ENCODE assay signal across 11 cellular contexts in genomic region chr10:116748041-116748440, GRCh38. TPM values are rescaled to one million over a fixed set of nuclear protein-coding genes. Genes with fewer than 3 reads are reported as not detected.
DNase-seq lines count a peak whose midpoint lies in the region; ATAC-seq and TF ChIP-seq lines count a peak whose summit lies in the region.
"Had no signal": no experiment of that assay in that cellular context is flagged by ENCODE, and none has a peak within 500 bp of the region (broad histone marks: within the 10 kb centered on the region; RNA-seq: fewer than 3 reads in every experiment).

No MANE protein-coding gene starts in this region.

- H3K4me2 ChIP-seq in hepatocyte: no peak overlapping the region

- H3K27ac ChIP-seq in hepatocyte: peak overlapping the region; percentile 38
- H3K27ac ChIP-seq: WERI-Rb-1 had no signal

- no peak for ATAC-seq in activated T-cell treated with anti-CD3 and anti-CD28 coated beads, Interleukin-2, amount 50 U/mL, for 4 hours
- ATAC-seq in activated T-cell treated with anti-CD3 and anti-CD28 coated beads, Interleukin-2, amount 50 U/mL, for 72 hours (replicated peaks in 1 of 2): no peak
- no peak for ATAC-seq in HG03135 (IDR thresholded peaks at IDR 0.05; ENCODE audit: unreplicated experiment)

- peak overlapping the region; percentile 36 for H3K27ac Mint-ChIP-seq in type B pancreatic cell
- no peak overlapping the region for H3K27ac Mint-ChIP-seq in activated T-cell treated with anti-CD3 and anti-CD28 coated beads, Interleukin-2, amount 50 U/mL, for 72 hours
- H3K27ac Mint-ChIP-seq: activated naive CD4-positive, alpha-beta T cell treated with anti-CD3 and anti-CD28 coated beads, Interleukin-2, amount 50 U/mL, for 24 hours; stimulated activated naive CD8-positive, alpha-beta T cell treated with anti-CD3 and anti-CD28 coated beads, Interleukin-15, Interleukin-2, amounts not matched to agents 100 ng/mL and 50 ng/mL, for 24 hours had no signal

- no peak overlapping the region for H3K4me3 Mint-ChIP-seq in type B pancreatic cell
- no peak overlapping the region for H3K4me3 Mint-ChIP-seq in activated T-cell treated with anti-CD3 and anti-CD28 coated beads, Interleukin-2, amount 50 U/mL, for 4 hours
- no peak overlapping the region for H3K4me3 Mint-ChIP-seq in activated T-cell treated with anti-CD3 and anti-CD28 coated beads, Interleukin-2, amount 50 U/mL, for 72 hours
- H3K4me3 Mint-ChIP-seq: activated naive CD4-positive, alpha-beta T cell treated with anti-CD3 and anti-CD28 coated beads, Interleukin-2, amount 50 U/mL, for 24 hours; neural crest cell; stimulated activated naive CD8-positive, alpha-beta T cell treated with anti-CD3 and anti-CD28 coated beads, Interleukin-15, Interleukin-2, amounts not matched to agents 100 ng/mL and 50 ng/mL, for 24 hours had no signal

- no peaks in the 10 kb centered on the region for H3K9me3 Mint-ChIP-seq in type B pancreatic cell
- no peaks in the 10 kb centered on the region for H3K9me3 Mint-ChIP-seq in activated T-cell treated with anti-CD3 and anti-CD28 coated beads, Interleukin-2, amount 50 U/mL, for 4 hours
- H3K9me3 Mint-ChIP-seq in activated T-cell treated with anti-CD3 and anti-CD28 coated beads, Interleukin-2, amount 50 U/mL, for 72 hours: peaks cover 0 to 2% of the 10 kb centered on the region in 2 donors
- H3K9me3 Mint-ChIP-seq: activated naive CD4-positive, alpha-beta T cell treated with anti-CD3 and anti-CD28 coated beads, Interleukin-2, amount 50 U/mL, for 24 hours; stimulated activated naive CD8-positive, alpha-beta T cell treated with anti-CD3 and anti-CD28 coated beads, Interleukin-15, Interleukin-2, amounts not matched to agents 100 ng/mL and 50 ng/mL, for 24 hours had no signal

- peak; percentile 78 for DNase-seq in HPDE6-E6E7 (ENCODE audit: extremely low spot score)
- DNase-seq in astrocyte of the hippocampus (ENCODE audit: low read depth, low spot score): peak; percentile 44
- DNase-seq in hepatocyte (ENCODE audit: low spot score): peak; percentile 52
- DNase-seq in type B pancreatic cell (ENCODE audit: extremely low spot score, unreplicated experiment): no peak
- no peak for DNase-seq in activated T-cell treated with anti-CD3 and anti-CD28 coated beads, Interleukin-2, amount 50 U/mL, for 4 hours
- no peak for DNase-seq in activated T-cell treated with anti-CD3 and anti-CD28 coated beads, Interleukin-2, amount 50 U/mL, for 72 hours
- DNase-seq: WERI-Rb-1 had no signal

- no peaks in the 10 kb centered on the region for H3K9me2 ChIP-seq in hepatocyte (replicated peaks; ENCODE audit: insufficient read depth)

- no peaks in the 10 kb centered on the region for H3K36me3 Mint-ChIP-seq in type B pancreatic cell
- no peaks in the 10 kb centered on the region for H3K36me3 Mint-ChIP-seq in activated T-cell treated with anti-CD3 and anti-CD28 coated beads, Interleukin-2, amount 50 U/mL, for 4 hours (ENCODE audit: insufficient read depth)
- H3K36me3 Mint-ChIP-seq in activated T-cell treated with anti-CD3 and anti-CD28 coated beads, Interleukin-2, amount 50 U/mL, for 72 hours (ENCODE audit: insufficient read depth in 2 of 2): no peaks in the 10 kb centered on the region
- H3K36me3 Mint-ChIP-seq: activated naive CD4-positive, alpha-beta T cell treated with anti-CD3 and anti-CD28 coated beads, Interleukin-2, amount 50 U/mL, for 24 hours had no signal

- no peaks in the 10 kb centered on the region for H4K20me1 ChIP-seq in hepatocyte (ENCODE audit: insufficient read depth, poor library complexity, severe bottlenecking)

- peaks cover 3% of the 10 kb centered on the region for H3K27me3 ChIP-seq in hepatocyte

- H3K4me1 Mint-ChIP-seq in type B pancreatic cell (ENCODE audit: unreplicated experiment): peaks cover 11% of the 10 kb centered on the region
- peaks cover 1% of the 10 kb centered on the region for H3K4me1 Mint-ChIP-seq in activated T-cell treated with anti-CD3 and anti-CD28 coated beads, Interleukin-2, amount 50 U/mL, for 4 hours (ENCODE audit: low read depth)
- no peaks in the 10 kb centered on the region for H3K4me1 Mint-ChIP-seq in activated T-cell treated with anti-CD3 and anti-CD28 coated beads, Interleukin-2, amount 50 U/mL, for 72 hours (ENCODE audit: low read depth)
- H3K4me1 Mint-ChIP-seq: activated naive CD4-positive, alpha-beta T cell treated with anti-CD3 and anti-CD28 coated beads, Interleukin-2, amount 50 U/mL, for 24 hours had no signal

- peaks cover 43% of the 10 kb centered on the region for H3K27me3 Mint-ChIP-seq in type B pancreatic cell
- peaks cover 58% of the 10 kb centered on the region for H3K27me3 Mint-ChIP-seq in activated T-cell treated with anti-CD3 and anti-CD28 coated beads, Interleukin-2, amount 50 U/mL, for 4 hours (ENCODE audit: low read depth)
- H3K27me3 Mint-ChIP-seq in activated T-cell treated with anti-CD3 and anti-CD28 coated beads, Interleukin-2, amount 50 U/mL, for 72 hours (ENCODE audit: low read depth): peaks cover 67% of the 10 kb centered on the region

- H3K36me3 ChIP-seq in hepatocyte (replicated peaks; ENCODE audit: insufficient read depth, low read depth): no peaks in the 10 kb centered on the region
- H3K36me3 ChIP-seq: WERI-Rb-1 had no signal

- WGBS in hepatocyte (ENCODE audit: low lambda C conversion rate, missing lambda C conversion rate): 41% methylated on average over 1 of the region's 1 CpG

- no peak overlapping the region for H3K4me3 ChIP-seq in hepatocyte

- peaks cover 4% of the 10 kb centered on the region for H3K4me1 ChIP-seq in hepatocyte (ENCODE audit: insufficient read depth)

- TF ChIP-seq CTCF in hepatocyte (IDR thresholded peaks at IDR 0.05; ENCODE audit: poor library complexity) (no peak), type B pancreatic cell (conservative IDR thresholded peaks at IDR 0.05) (no peak)

- H2AFZ ChIP-seq in hepatocyte: no peak overlapping the region

- H3K9me3 ChIP-seq in hepatocyte (ENCODE audit: low read depth): no peaks in the 10 kb centered on the region

- no peaks in the 10 kb centered on the region for H3K79me2 ChIP-seq in hepatocyte

RNA-seq across cellular contexts. Expression of gene HSPA12A, which starts 5.7 kb away (rescaled TPM):
- total RNA-seq in hepatocyte (7.9 and 9.9 TPM in 2 replicates), type B pancreatic cell (ENCODE audit: low replicate concordance) (9.6 and 11.0 TPM in 2 replicates)
- polyA plus RNA-seq in hepatocyte: 8.7 and 10.7 TPM in 2 replicates
- under 1 TPM; 0.15 to 0.45 (median 0.16) TPM for total RNA-seq in activated T-cell treated with anti-CD3 and anti-CD28 coated beads, Interleukin-2, amount 50 U/mL, for 4 hours
- total RNA-seq in activated T-cell treated with anti-CD3 and anti-CD28 coated beads, Interleukin-2, amount 50 U/mL, for 72 hours: under 1 TPM; 0.72 to 0.74 TPM

Comparison
In these comparisons a context has a peak if more than half of its experiments do, and no peak if none do; other contexts are left out.
1. DNase-seq: peak in HPDE6-E6E7 (single experiment), astrocyte of the hippocampus (single experiment) and hepatocyte (single experiment); none in type B pancreatic cell (single experiment), activated T-cell treated with anti-CD3 and anti-CD28 coated beads, Interleukin-2, amount 50 U/mL, for 4 hours (single experiment) and activated T-cell treated with anti-CD3 and anti-CD28 coated beads, Interleukin-2, amount 50 U/mL, for 72 hours (0 of 2).